8 cellular contexts compared by ENCODE assay signal in genomic region chr4:48830706-48831531, GRCh38. TPM values are rescaled to one million over a fixed set of nuclear protein-coding genes. Genes with fewer than 3 reads are reported as not detected.
A peak's percentile ranks its signal among the peaks of the same experiment; 100 is the strongest.
DNase-seq lines count a peak whose midpoint lies in the region; ATAC-seq and TF ChIP-seq lines count a peak whose summit lies in the region.

TSS of gene OCIAD1 (plus strand) at chr4:48831088. CDS start at chr4:48832625, 1,537 bp downstream.

- WGBS in suprapubic skin, result under 1% methylated on average over 46 of the region's 56 CpGs

- DNase-seq in GM06990 (ENCODE audit: extremely low read depth, insufficient read length) (peak; percentile 98), NCI-H1092 (lab: John Stamatoyannopoulos, UW) (peak; percentile 98), globus pallidus (ENCODE audit: low spot score) (peak; percentile 99), nucleus accumbens (lab: John Stamatoyannopoulos, UW) (peak; percentile 76 to 99 (median 96)), suprapubic skin (ENCODE audit: low spot score in 2 of 2) (peak; percentile 98)

- H3K27me3 ChIP-seq in GM06990 (replicated peaks; ENCODE audit: control insufficient read depth, insufficient read depth, low read length) (no peaks in the 10 kb centered on the region), suprapubic skin (no peaks in the 10 kb centered on the region)

- TF ChIP-seq CTCF in GM06990 (IDR thresholded peaks at IDR 0.05; ENCODE audit: insufficient read depth, low read length, poor library complexity, severe bottlenecking) (no peak), suprapubic skin (IDR thresholded peaks at IDR 0.05) (no peak)

- peak; percentile 99 for ATAC-seq in HG02588 (IDR thresholded peaks at IDR 0.05; ENCODE audit: unreplicated experiment)
- peak; percentile 99 for ATAC-seq in SK-N-SH treated with all-trans-retinoic acid at 6 μM for 48 hours

- TF ChIP-seq EP300 in suprapubic skin (IDR thresholded peaks at IDR 0.05), result no peak

- H3K4me3 ChIP-seq in GM06990 (replicated peaks; ENCODE audit: low read depth, low read length) (peak within 1 kb of the TSS; percentile 100), suprapubic skin (peak within 1 kb of the TSS; percentile 92)

- peak within 1 kb of the TSS; percentile 94 for H3K27ac ChIP-seq in suprapubic skin

- H3K36me3 ChIP-seq in GM06990 (ENCODE audit: control insufficient read depth, insufficient read depth, low read length) (peaks cover 2% of the 10 kb centered on the region), suprapubic skin (peaks cover 25% of the 10 kb centered on the region)

- H3K9me3 ChIP-seq in suprapubic skin, result no peaks in the 10 kb centered on the region

- TF ChIP-seq POLR2A in suprapubic skin (IDR thresholded peaks at IDR 0.05), result peak in 1 of 2 donors; percentile 43

- H3K27ac Mint-ChIP-seq in activated naive CD4-positive, alpha-beta T cell treated with anti-CD3 and anti-CD28 coated beads, Interleukin-2, amount 50 U/mL, for 24 hours, result peak within 1 kb of the TSS; percentile 100

- no peaks in the 10 kb centered on the region for H3K9me3 Mint-ChIP-seq in activated naive CD4-positive, alpha-beta T cell treated with anti-CD3 and anti-CD28 coated beads, Interleukin-2, amount 50 U/mL, for 24 hours

- H3K4me3 Mint-ChIP-seq in activated naive CD4-positive, alpha-beta T cell treated with anti-CD3 and anti-CD28 coated beads, Interleukin-2, amount 50 U/mL, for 24 hours, result peak within 1 kb of the TSS; percentile 100

- H3K36me3 Mint-ChIP-seq in activated naive CD4-positive, alpha-beta T cell treated with anti-CD3 and anti-CD28 coated beads, Interleukin-2, amount 50 U/mL, for 24 hours, result peaks cover 8% of the 10 kb centered on the region

- H3K4me1 ChIP-seq in suprapubic skin, result peaks cover 17% of the 10 kb centered on the region

- H3K4me1 Mint-ChIP-seq in activated naive CD4-positive, alpha-beta T cell treated with anti-CD3 and anti-CD28 coated beads, Interleukin-2, amount 50 U/mL, for 24 hours, result peaks cover 36% of the 10 kb centered on the region

- peaks cover 1% of the 10 kb centered on the region for H3K27me3 Mint-ChIP-seq in activated naive CD4-positive, alpha-beta T cell treated with anti-CD3 and anti-CD28 coated beads, Interleukin-2, amount 50 U/mL, for 24 hours

TF ChIP-seq in SK-N-SH treated with all-trans-retinoic acid at 6 μM for 48 hours, 23 proteins besides CTCF, POLR2A, EP300 and RAD21:
- no peak for TF ChIP-seq ISL1 (CRISPR knock-in tag; IDR thresholded peaks at IDR 0.05)
- TF ChIP-seq TSHZ2 (CRISPR knock-in tag; IDR thresholded peaks at IDR 0.05), result 0 out of 2 replicates have a peak, but pooled peaks have one; percentile 36
- TF ChIP-seq ZNF8 (CRISPR knock-in tag; IDR thresholded peaks at IDR 0.05), result 0 out of 2 replicates have a peak, but pooled peaks have one; percentile 49

RNA-seq across cellular contexts. Expression of gene OCIAD1, which starts in this region (rescaled TPM):
- 100 to 1,000 TPM in 1 of 4 donors, 10 to 100 TPM in 3; 86.2 to 104 (median 92.9) TPM for total RNA-seq in suprapubic skin

Comparison
In these comparisons a context has a peak if more than half of its experiments do, and no peak if none do; other contexts are left out.
1. Peak in every context shown above with its lines: DNase-seq, ATAC-seq, H3K4me3 ChIP-seq and H3K27ac ChIP-seq.